ENCODE assay signal across 1 cellular context in the genomic region with DNA sequence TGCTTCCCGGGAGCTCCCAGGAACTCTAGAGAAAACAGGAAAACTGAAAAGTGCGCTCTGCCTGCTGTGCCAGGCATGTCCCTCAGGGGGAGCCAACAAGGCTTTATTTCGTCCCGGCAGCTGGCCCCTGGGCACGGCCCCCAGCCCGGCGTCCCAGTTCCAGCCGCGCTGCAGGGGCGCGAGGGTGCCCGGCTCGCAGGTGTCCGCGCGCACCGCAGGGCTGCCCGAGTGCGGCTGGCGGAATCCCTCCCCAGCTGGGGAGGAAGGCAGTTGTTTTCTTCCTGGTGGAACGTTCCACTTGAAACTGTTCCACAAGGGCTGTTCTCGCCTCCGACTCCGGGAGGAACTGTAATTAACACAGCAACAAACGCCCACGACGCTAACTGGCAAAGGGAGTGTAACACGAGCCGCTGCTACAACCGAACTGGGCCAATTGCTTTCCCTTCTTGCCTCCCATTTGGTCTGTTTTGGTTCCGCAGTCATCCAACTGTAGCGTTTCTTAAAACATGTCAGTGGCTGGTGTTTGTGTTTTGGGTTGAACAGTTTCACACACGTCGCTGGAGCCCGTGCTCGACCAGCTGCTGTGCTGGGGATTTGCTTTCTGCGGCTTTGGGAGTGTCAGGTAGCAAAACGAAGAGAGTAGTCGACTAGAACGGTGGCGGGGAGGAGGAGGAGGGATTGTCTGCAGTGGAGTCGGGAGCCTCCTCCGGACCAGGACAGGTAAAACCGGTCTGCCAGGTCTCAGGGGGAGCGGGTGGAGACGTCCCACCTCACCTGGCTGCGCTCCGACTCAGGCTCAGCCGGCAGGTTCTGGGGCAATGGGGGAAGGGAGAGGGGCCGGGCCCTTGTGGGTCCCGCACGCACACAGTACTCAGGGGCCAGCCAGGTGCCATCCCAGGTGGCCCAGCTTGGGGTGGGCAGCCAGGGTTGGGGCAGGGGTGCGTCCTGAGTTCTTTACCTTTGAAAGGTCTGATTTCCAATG.
TF ChIP-seq lines count a peak whose summit lies in the region.

No MANE protein-coding gene starts in this region.

TF ChIP-seq in HepG2, 621 proteins besides CTCF, POLR2A, EP300 and RAD21 (continued from another document and continues in another):
- TF ChIP-seq ZNF331 (CRISPR knock-in tag; IDR thresholded peaks at IDR 0.05) (no peak), ZSCAN22 (CRISPR knock-in tag; IDR thresholded peaks at IDR 0.05) (no peak), ARNT2 (CRISPR knock-in tag; IDR thresholded peaks at IDR 0.05; ENCODE audit: low read depth) (0 out of 2 replicates have a peak, but pooled peaks have one; percentile 44), SP2 (CRISPR knock-in tag; IDR thresholded peaks at IDR 0.05) (no peak), ZNF431 (CRISPR knock-in tag; IDR thresholded peaks at IDR 0.05; ENCODE audit: borderline replicate concordance, low read depth) (no peak), HNRNPK (IDR thresholded peaks at IDR 0.05; ENCODE audit: low read depth, low read length, poor library complexity, severe bottlenecking) (no peak), NR2F1 (CRISPR knock-in tag; IDR thresholded peaks at IDR 0.05) (no peak), ZHX2 (IDR thresholded peaks at IDR 0.05; ENCODE audit: low read depth) (no peak), ZHX2 (CRISPR knock-in tag; IDR thresholded peaks at IDR 0.05; ENCODE audit: borderline replicate concordance) (no peak), ZNF138 (CRISPR knock-in tag; IDR thresholded peaks at IDR 0.05; ENCODE audit: low read depth) (no peak), FLYWCH1 (CRISPR knock-in tag; IDR thresholded peaks at IDR 0.05) (no peak), ZNF337 (CRISPR knock-in tag; IDR thresholded peaks at IDR 0.05; ENCODE audit: borderline replicate concordance, low read depth) (no peak), ZNF280D (CRISPR knock-in tag; IDR thresholded peaks at IDR 0.05) (no peak), HDAC1 (CRISPR knock-in tag; IDR thresholded peaks at IDR 0.05) (0 out of 2 replicates have a peak, but pooled peaks have one; percentile 27), ZBTB7B (CRISPR knock-in tag; IDR thresholded peaks at IDR 0.05) (peak; percentile 29; the same call in 1 of the 2 replicates), ZNF235 (CRISPR knock-in tag; IDR thresholded peaks at IDR 0.05; ENCODE audit: borderline replicate concordance) (no peak), LRRFIP1 (CRISPR knock-in tag; conservative IDR thresholded peaks at IDR 0.05) (no peak), CBX1 (IDR thresholded peaks at IDR 0.05; ENCODE audit: low read depth) (no peak), SNAPC4 (CRISPR knock-in tag; IDR thresholded peaks at IDR 0.05) (no peak), JUNB (CRISPR knock-in tag; IDR thresholded peaks at IDR 0.05; ENCODE audit: borderline replicate concordance) (no peak)
- TF ChIP-seq, protein P1, sequence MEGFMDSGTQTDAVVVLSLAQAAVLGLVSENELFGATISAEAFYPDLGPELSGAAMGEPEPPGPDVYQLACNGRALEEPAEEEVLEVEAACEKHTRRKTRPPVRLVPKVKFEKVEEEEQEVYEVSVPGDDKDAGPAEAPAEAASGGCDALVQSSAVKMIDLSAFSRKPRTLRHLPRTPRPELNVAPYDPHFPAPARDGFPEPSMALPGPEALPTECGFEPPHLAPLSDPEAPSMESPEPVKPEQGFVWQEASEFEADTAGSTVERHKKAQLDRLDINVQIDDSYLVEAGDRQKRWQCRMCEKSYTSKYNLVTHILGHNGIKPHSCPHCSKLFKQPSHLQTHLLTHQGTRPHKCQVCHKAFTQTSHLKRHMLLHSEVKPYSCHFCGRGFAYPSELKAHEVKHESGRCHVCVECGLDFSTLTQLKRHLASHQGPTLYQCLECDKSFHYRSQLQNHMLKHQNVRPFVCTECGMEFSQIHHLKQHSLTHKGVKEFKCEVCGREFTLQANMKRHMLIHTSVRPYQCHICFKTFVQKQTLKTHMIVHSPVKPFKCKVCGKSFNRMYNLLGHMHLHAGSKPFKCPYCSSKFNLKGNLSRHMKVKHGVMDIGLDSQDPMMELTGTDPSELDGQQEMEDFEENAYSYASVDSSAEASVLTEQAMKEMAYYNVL (CRISPR knock-in tag; IDR thresholded peaks at IDR 0.05; ENCODE audit: borderline replicate concordance) = no peak
- TF ChIP-seq, protein P2, sequence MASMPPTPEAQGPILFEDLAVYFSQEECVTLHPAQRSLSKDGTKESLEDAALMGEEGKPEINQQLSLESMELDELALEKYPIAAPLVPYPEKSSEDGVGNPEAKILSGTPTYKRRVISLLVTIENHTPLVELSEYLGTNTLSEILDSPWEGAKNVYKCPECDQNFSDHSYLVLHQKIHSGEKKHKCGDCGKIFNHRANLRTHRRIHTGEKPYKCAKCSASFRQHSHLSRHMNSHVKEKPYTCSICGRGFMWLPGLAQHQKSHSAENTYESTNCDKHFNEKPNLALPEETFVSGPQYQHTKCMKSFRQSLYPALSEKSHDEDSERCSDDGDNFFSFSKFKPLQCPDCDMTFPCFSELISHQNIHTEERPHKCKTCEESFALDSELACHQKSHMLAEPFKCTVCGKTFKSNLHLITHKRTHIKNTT (CRISPR knock-in tag; IDR thresholded peaks at IDR 0.05) = no peak
- TF ChIP-seq, protein P3, sequence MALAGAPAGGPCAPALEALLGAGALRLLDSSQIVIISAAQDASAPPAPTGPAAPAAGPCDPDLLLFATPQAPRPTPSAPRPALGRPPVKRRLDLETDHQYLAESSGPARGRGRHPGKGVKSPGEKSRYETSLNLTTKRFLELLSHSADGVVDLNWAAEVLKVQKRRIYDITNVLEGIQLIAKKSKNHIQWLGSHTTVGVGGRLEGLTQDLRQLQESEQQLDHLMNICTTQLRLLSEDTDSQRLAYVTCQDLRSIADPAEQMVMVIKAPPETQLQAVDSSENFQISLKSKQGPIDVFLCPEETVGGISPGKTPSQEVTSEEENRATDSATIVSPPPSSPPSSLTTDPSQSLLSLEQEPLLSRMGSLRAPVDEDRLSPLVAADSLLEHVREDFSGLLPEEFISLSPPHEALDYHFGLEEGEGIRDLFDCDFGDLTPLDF (CRISPR knock-in tag; IDR thresholded peaks at IDR 0.05) = 0 out of 2 replicates have a peak, but pooled peaks have one; percentile 54
- TF ChIP-seq, protein P4, sequence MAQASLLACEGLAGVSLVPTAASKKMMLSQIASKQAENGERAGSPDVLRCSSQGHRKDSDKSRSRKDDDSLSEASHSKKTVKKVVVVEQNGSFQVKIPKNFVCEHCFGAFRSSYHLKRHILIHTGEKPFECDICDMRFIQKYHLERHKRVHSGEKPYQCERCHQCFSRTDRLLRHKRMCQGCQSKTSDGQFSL (CRISPR knock-in tag; IDR thresholded peaks at IDR 0.05) = no peak
